ENCODE assay signal across 9 cellular contexts in genomic region chr1:205274041-205274691, GRCh38. TPM values are rescaled to one million over a fixed set of nuclear protein-coding genes. Genes with fewer than 3 reads are reported as not detected.
DNase-seq lines count a peak whose midpoint lies in the region; ATAC-seq and FAIRE-seq lines count a peak whose summit lies in the region.
"Had no signal": no experiment of that assay in that cellular context is flagged by ENCODE, and none has a peak within 500 bp of the region (broad histone marks: within the 10 kb centered on the region; RNA-seq: fewer than 3 reads in every experiment).

No MANE protein-coding gene starts in this region.

- no peak for ATAC-seq in HG02678 (IDR thresholded peaks at IDR 0.05; ENCODE audit: unreplicated experiment)

- H2AFZ ChIP-seq in GM23248 = no peak overlapping the region

- in situ Hi-C loops in GM23248 (cut with MboI) = no loop called here

- WGBS in mesendoderm (ENCODE audit: extremely low coverage, insufficient coverage, low lambda C conversion rate) = no CpG with 5 or more reads among the region's 8 CpGs
- 70 to 72% methylated on average over 8 of the region's 8 CpGs for WGBS in GM23248 (ENCODE audit: low coverage in 1 of 2, low lambda C conversion rate in 2 of 2, missing lambda C conversion rate in 2 of 2), 2 experiments

- no peak for FAIRE-seq in GM19239 (lab: Jason Lieb, UNC)

- CTCF ChIA-PET in CD8-positive, alpha-beta memory T cell (lab: Charles Lee) = interaction anchor here (0.8 to 37.5 kb wide), 25 partner anchors 9 to 250 kb away, joined by 3 to 1351 read pairs (median 7); partner anchors contain the start of genes KLHDC8A, NUAK2 and TMCC2

- no peak overlapping the region for H4K5ac ChIP-seq in mesendoderm (ENCODE audit: low read length)

- no peaks in the 10 kb centered on the region for H3K79me1 ChIP-seq in mesendoderm (ENCODE audit: low read length)

- peaks cover 0 to 14% (median 2%) of the 10 kb centered on the region in 3 donors for H3K36me3 Mint-ChIP-seq in CD8-positive, alpha-beta memory T cell

- H3K9me3 ChIP-seq in CD8-positive, alpha-beta memory T cell (ENCODE audit: low read length) = no peaks in the 10 kb centered on the region
- H3K9me3 ChIP-seq in GM23248 (ENCODE audit: low read depth) = no peaks in the 10 kb centered on the region
- H3K9me3 ChIP-seq: SJCRH30 had no signal

- no peak for DNase-seq in CD8-positive, alpha-beta memory T cell
- peak; percentile 72 for DNase-seq in H7
- peak; percentile 79 for DNase-seq in mesendoderm
- no peak for DNase-seq in GM19239 (ENCODE audit: insufficient read length, low spot score)
- no peak for DNase-seq in NCI-H446 (lab: John Stamatoyannopoulos, UW)
- DNase-seq in GM23248 = no peak

- no peaks in the 10 kb centered on the region for H3K9me3 Mint-ChIP-seq in CD8-positive, alpha-beta memory T cell

- H3K9ac ChIP-seq in mesendoderm (ENCODE audit: low read length) = no peak overlapping the region
- no peak overlapping the region for H3K9ac ChIP-seq in GM23248

- peaks cover 28 to 50% (median 37%) of the 10 kb centered on the region in 3 donors for H3K4me1 Mint-ChIP-seq in CD8-positive, alpha-beta memory T cell

- no peak overlapping the region for H3K4ac ChIP-seq in mesendoderm (ENCODE audit: low read depth, low read length)

- no peak overlapping the region for H2BK120ac ChIP-seq in mesendoderm (ENCODE audit: low read depth, low read length)

- H3K4me2 ChIP-seq in mesendoderm (ENCODE audit: low read length) (no peak overlapping the region), GM23248 (ENCODE audit: unreplicated experiment) (no peak overlapping the region)

- peak overlapping the region in 4 of 7 donors; percentile 32 to 79 (median 62) for H3K4me3 Mint-ChIP-seq in CD8-positive, alpha-beta memory T cell

- H3K79me2 ChIP-seq in mesendoderm (ENCODE audit: control insufficient read depth, insufficient read depth, low read length) = no peaks in the 10 kb centered on the region
- H3K79me2 ChIP-seq in GM23248 (ENCODE audit: insufficient read depth) = no peaks in the 10 kb centered on the region

- peak overlapping the region in 5 of 8 donors; percentile 47 to 81 (median 66) for H3K27ac Mint-ChIP-seq in CD8-positive, alpha-beta memory T cell

- H2BK5ac ChIP-seq in mesendoderm (ENCODE audit: low read length) = no peak overlapping the region

- H3K4me1 ChIP-seq in CD8-positive, alpha-beta memory T cell (ENCODE audit: insufficient read depth, low read length) = peaks cover 46% of the 10 kb centered on the region
- H3K4me1 ChIP-seq in mesendoderm (ENCODE audit: control insufficient read depth, low read depth, low read length) (no peaks in the 10 kb centered on the region), GM23248 (ENCODE audit: insufficient read depth) (peaks cover 9% of the 10 kb centered on the region)
- H3K4me1 ChIP-seq: SJCRH30 had no signal

- H3K27me3 ChIP-seq in CD8-positive, alpha-beta memory T cell (ENCODE audit: insufficient read depth, low read length, poor library complexity, severe bottlenecking) = no peaks in the 10 kb centered on the region
- no peaks in the 10 kb centered on the region for H3K27me3 ChIP-seq in H7 (ENCODE audit: control insufficient read depth, insufficient read depth, low read length)
- H3K27me3 ChIP-seq in mesendoderm (ENCODE audit: insufficient read depth, low read length, poor library complexity) = no peaks in the 10 kb centered on the region
- H3K27me3 ChIP-seq in GM23248 (replicated peaks; ENCODE audit: insufficient read depth) = no peaks in the 10 kb centered on the region
- H3K27me3 ChIP-seq: SJCRH30 had no signal

- POLR2A ChIA-PET in CD8-positive, alpha-beta memory T cell (lab: Charles Lee) = interaction anchor here (0.7 to 3.1 kb wide), 10 partner anchors 11 to 430 kb away, joined by 3 to 45 read pairs (median 6); partner anchors contain the start of gene NUAK2

- H4K20me1 ChIP-seq in GM23248 (ENCODE audit: insufficient read depth) = no peaks in the 10 kb centered on the region

- no peak overlapping the region for H2AK5ac ChIP-seq in mesendoderm (ENCODE audit: low read length)

- H3K27me3 Mint-ChIP-seq in CD8-positive, alpha-beta memory T cell = peaks cover 0 to 2% of the 10 kb centered on the region in 2 donors

- H3K4me3 ChIP-seq in CD8-positive, alpha-beta memory T cell (ENCODE audit: low read length) = peak overlapping the region; percentile 33
- H3K4me3 ChIP-seq in H7 (ENCODE audit: insufficient read depth, low read depth, low read length) (no peak overlapping the region), mesendoderm (ENCODE audit: low read length) (no peak overlapping the region), GM23248 (no peak overlapping the region)
- H3K4me3 ChIP-seq: SJCRH30 had no signal

- H3K27ac ChIP-seq in CD8-positive, alpha-beta memory T cell (ENCODE audit: low read depth, low read length) = no peak overlapping the region
- H3K27ac ChIP-seq in angular gyrus (ENCODE audit: low read depth, low read length) (peak overlapping the region; percentile 68), mesendoderm (ENCODE audit: low read depth, low read length) (no peak overlapping the region), GM23248 (no peak overlapping the region)
- H3K27ac ChIP-seq: SJCRH30 had no signal

- no peaks in the 10 kb centered on the region for H3K9me2 ChIP-seq in GM23248 (ENCODE audit: insufficient read depth)

- H3F3A ChIP-seq in GM23248 (ENCODE audit: insufficient read depth) = no peaks in the 10 kb centered on the region

- no peak overlapping the region for H3K18ac ChIP-seq in mesendoderm (ENCODE audit: low read length)

- no peak overlapping the region for H2BK15ac ChIP-seq in mesendoderm (replicated peaks; ENCODE audit: low read depth)

- H4K8ac ChIP-seq in mesendoderm (ENCODE audit: low read depth, low read length) = no peak overlapping the region

- no peak overlapping the region for H3K23ac ChIP-seq in mesendoderm (ENCODE audit: low read length)

- H3K56ac ChIP-seq in mesendoderm (ENCODE audit: low read length) = no peak overlapping the region

- H3K36me3 ChIP-seq in CD8-positive, alpha-beta memory T cell (ENCODE audit: insufficient read depth, low read length) = no peaks in the 10 kb centered on the region
- H3K36me3 ChIP-seq in H7 (replicated peaks; ENCODE audit: control insufficient read depth, insufficient read depth, low read length) (no peaks in the 10 kb centered on the region; the same call in 1 of the 2 replicates), mesendoderm (ENCODE audit: control insufficient read depth, insufficient read depth, low read length) (no peaks in the 10 kb centered on the region), GM23248 (ENCODE audit: low read depth) (no peaks in the 10 kb centered on the region)
- H3K36me3 ChIP-seq: SJCRH30 had no signal

RNA-seq across cellular contexts. Expression of gene TMCC2, which starts 46.4 kb away (rescaled TPM):
- total RNA-seq in CD8-positive, alpha-beta memory T cell = 1 to 10 TPM; 7.1 to 8.4 TPM
- polyA plus RNA-seq in CD8-positive, alpha-beta memory T cell = 1.4 TPM
- 13.6 and 19.3 TPM in 2 replicates for total RNA-seq in H7 (2014; rRNA removed; shearing (Covaris generic))
- polyA plus RNA-seq in mesendoderm (2013, experiment 1 of 2) = 3.2 TPM
- polyA plus RNA-seq in mesendoderm (2013, experiment 2 of 2) = 3.2 TPM
- total RNA-seq in GM23248 (2014; rRNA removed; shearing (Covaris generic)) = 1.7 and 2.7 TPM in 2 replicates
- 0.39 and 0.63 TPM in 2 replicates for polyA plus RNA-seq in GM23248 (2016; fragmentation: Nextera tagmentation; extraction: Ambion mirVana)

RNA-seq across cellular contexts. Expression of gene NUAK2, which starts 47.4 kb away (rescaled TPM):
- total RNA-seq in CD8-positive, alpha-beta memory T cell = 1 to 10 TPM; 4.5 to 4.7 TPM
- 32.1 TPM for polyA plus RNA-seq in CD8-positive, alpha-beta memory T cell
- total RNA-seq in H7 (2014; rRNA removed; shearing (Covaris generic)) = 9.2 and 9.8 TPM in 2 replicates
- polyA plus RNA-seq in mesendoderm (2013, experiment 1 of 2) = 11.0 TPM
- 11.3 TPM for polyA plus RNA-seq in mesendoderm (2013, experiment 2 of 2)
- 3.0 and 4.4 TPM in 2 replicates for total RNA-seq in GM23248 (2014; rRNA removed; shearing (Covaris generic))
- polyA plus RNA-seq in GM23248 (2016; fragmentation: Nextera tagmentation; extraction: Ambion mirVana) = 3.7 and 3.8 TPM in 2 replicates

Comparison
In these comparisons a context has a peak if more than half of its experiments do, and no peak if none do; other contexts are left out.
1. DNase-seq: peak in H7 (single experiment) and mesendoderm (single experiment); none in CD8-positive, alpha-beta memory T cell (0 of 5), GM19239 (single experiment), NCI-H446 (0 of 2) and GM23248 (single experiment).